ENCODE assay signal across 9 cellular contexts in the genomic region with DNA sequence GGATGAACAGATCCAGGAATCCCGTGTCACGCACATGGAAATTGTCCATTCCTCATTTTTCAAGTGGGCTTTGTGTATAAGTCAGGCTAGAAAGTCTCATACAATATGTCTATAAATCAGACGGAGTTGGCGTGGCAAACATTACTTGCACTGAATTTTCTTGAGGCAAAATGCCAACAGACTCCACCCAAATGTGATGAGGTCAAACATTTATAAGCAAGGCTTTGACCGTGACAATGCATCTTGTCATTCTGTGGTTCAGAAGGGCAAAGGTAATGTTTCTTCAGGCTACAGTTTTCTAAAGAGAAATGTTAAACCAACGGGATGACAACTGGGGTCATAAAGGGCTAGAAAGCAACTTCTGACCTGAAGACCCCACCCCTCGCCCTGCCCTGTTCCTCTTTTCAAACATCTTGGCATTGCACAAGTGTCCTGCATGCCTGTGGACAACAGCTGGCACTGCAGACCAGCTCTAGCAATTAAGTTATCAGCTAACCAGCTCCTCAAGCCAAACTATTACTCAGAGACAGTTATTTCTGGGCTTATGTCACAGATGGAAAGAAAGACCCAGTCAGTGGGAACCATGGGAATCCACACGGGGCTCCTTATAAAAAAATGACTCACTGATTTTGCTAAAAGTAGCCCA. TPM values are rescaled to one million over a fixed set of nuclear protein-coding genes. Genes with fewer than 3 reads are reported as not detected.
DNase-seq lines count a peak whose midpoint lies in the region; ATAC-seq and TF ChIP-seq lines count a peak whose summit lies in the region.
"Had no signal": no experiment of that assay in that cellular context is flagged by ENCODE, and none has a peak within 500 bp of the region (broad histone marks: within the 10 kb centered on the region; RNA-seq: fewer than 3 reads in every experiment).

No MANE protein-coding gene starts in this region.

- no peak for ATAC-seq in body of pancreas
- ATAC-seq in left lung = peak; percentile 38
- no peak for ATAC-seq in HG02938 (IDR thresholded peaks at IDR 0.05; ENCODE audit: unreplicated experiment)
- ATAC-seq in GM18498 (IDR thresholded peaks at IDR 0.05; ENCODE audit: unreplicated experiment) = no peak

- no peaks in the 10 kb centered on the region for H3K9me3 ChIP-seq in body of pancreas
- no peaks in the 10 kb centered on the region for H3K9me3 ChIP-seq in left lung

- peak in 1 of 7 experiments; percentile 6 for TF ChIP-seq CTCF in body of pancreas (IDR thresholded peaks at IDR 0.05)
- no peak for TF ChIP-seq CTCF in left lung (IDR thresholded peaks at IDR 0.05)

- peak overlapping the region in 3 of 4 donors; percentile 7 to 68 (median 11) for H3K27ac ChIP-seq in body of pancreas
- peak overlapping the region; percentile 36 to 62 for H3K27ac ChIP-seq in left lung

- H3K27me3 ChIP-seq in body of pancreas (no peaks in the 10 kb centered on the region), left lung (no peaks in the 10 kb centered on the region)

- H3K4me1 ChIP-seq in body of pancreas (peaks cover 69% of the 10 kb centered on the region), left lung (peaks cover 57 to 97% of the 10 kb centered on the region in 2 donors)

- peak; percentile 54 for DNase-seq in SIG-M5 treated with dmso at 0.1 percent for 504 hours (lab: John Stamatoyannopoulos, UW; ENCODE audit: unreplicated experiment)
- DNase-seq in SIG-M5 (lab: John Stamatoyannopoulos, UW) = no peak
- peak in 1 of 4 donors; percentile 50 for DNase-seq in body of pancreas
- DNase-seq in left lung = peak in 1 of 2 donors; percentile 70
- no peak for DNase-seq in cerebellum (ENCODE audit: low spot score)
- no peak for DNase-seq in stimulated activated CD4-positive, alpha-beta T cell treated with anti-CD3 and anti-CD28 coated beads, Interleukin-4, amount 100 ng/mL, for 1 hour
- DNase-seq: activated CD4-positive, alpha-beta memory T cell treated with anti-CD3 and anti-CD28 coated beads for 36 hours had no signal

- H3K4me3 ChIP-seq in body of pancreas (no peak overlapping the region), left lung (no peak overlapping the region)

- intact Hi-C loops in body of pancreas (cut with DNase I) (no loop called here), left lung (cut with DNase I) (no loop called here)

- H3K36me3 ChIP-seq in body of pancreas (replicated peaks in 1 of 2; ENCODE audit: insufficient read depth in 1 of 2, low read depth in 2 of 2) (no peaks in the 10 kb centered on the region), left lung (peaks cover 0 to 6% of the 10 kb centered on the region in 2 donors)

- TF ChIP-seq POLR2A in body of pancreas (IDR thresholded peaks at IDR 0.05) = no peak

- 61 to 64% methylated on average over 8 of the region's 8 CpGs for WGBS in body of pancreas, 2 donors

RNA-seq across cellular contexts. Expression of a gene that starts 36.5 kb away (rescaled TPM):
- total RNA-seq in body of pancreas (1 to 10 TPM in 1 of 2 donors, under 1 TPM in 1; 0.52 to 3.0 TPM), left lung (1 to 10 TPM; 2.2 to 4.8 TPM), cerebellum (1.3 TPM)

RNA-seq across cellular contexts. Expression of a gene that starts 42.0 kb away (rescaled TPM):
- total RNA-seq in body of pancreas (10 to 100 TPM; 13.8 to 16.9 TPM), left lung (10 to 100 TPM; 23.0 to 32.6 TPM), cerebellum (5.5 TPM)
